2 cellular contexts compared by ENCODE assay signal in genomic region chr2:144582651-144583361, GRCh38.
TF ChIP-seq lines count a peak whose summit lies in the region.

No MANE protein-coding gene starts in this region.

TF ChIP-seq in GM23338, 12 proteins besides CTCF, POLR2A, EP300 and RAD21:
- TF ChIP-seq CREB1 (CRISPR knock-in tag; IDR thresholded peaks at IDR 0.05; ENCODE audit: low read depth) (no peak), EZH2 (IDR thresholded peaks at IDR 0.05; ENCODE audit: low read depth, unreplicated experiment) (no peak), POLR2AphosphoS5 (IDR thresholded peaks at IDR 0.05; ENCODE audit: low read depth) (no peak), ZNF331 (CRISPR knock-in tag; IDR thresholded peaks at IDR 0.05; ENCODE audit: low read depth) (no peak), JUNB (IDR thresholded peaks at IDR 0.05; ENCODE audit: unreplicated experiment) (no peak), ZNF114 (CRISPR knock-in tag; IDR thresholded peaks at IDR 0.05) (no peak), REST (IDR thresholded peaks at IDR 0.05; ENCODE audit: unreplicated experiment) (no peak), NANOG (IDR thresholded peaks at IDR 0.05; ENCODE audit: borderline replicate concordance) (no peak), ZNF462 (CRISPR knock-in tag; IDR thresholded peaks at IDR 0.05) (no peak), EZH2phosphoT487 (IDR thresholded peaks at IDR 0.05; ENCODE audit: unreplicated experiment) (no peak), STAT1 (IDR thresholded peaks at IDR 0.05; ENCODE audit: unreplicated experiment) (no peak), ETS1 (IDR thresholded peaks at IDR 0.05) (no peak)

TF ChIP-seq in H1, 55 proteins besides CTCF, POLR2A, EP300 and RAD21:
- TF ChIP-seq BACH1 (IDR thresholded peaks at IDR 0.05; ENCODE audit: low read length) = no peak
- no peak for TF ChIP-seq JUND (IDR thresholded peaks at IDR 0.05; ENCODE audit: low read length)
- no peak for TF ChIP-seq SP1 (IDR thresholded peaks at IDR 0.05; ENCODE audit: low read depth, low read length)
- no peak for TF ChIP-seq PHF8 (conservative IDR thresholded peaks at IDR 0.05; ENCODE audit: low read depth, low read length)
- TF ChIP-seq RBBP5 (IDR thresholded peaks at IDR 0.05; ENCODE audit: borderline replicate concordance, low read depth, low read length) = no peak
- TF ChIP-seq EGR1 (IDR thresholded peaks at IDR 0.05; ENCODE audit: borderline replicate concordance, low read depth, low read length) = no peak
- TF ChIP-seq HDAC6 (IDR thresholded peaks at IDR 0.05; ENCODE audit: low read depth, low read length) = no peak
- TF ChIP-seq TAF1 (IDR thresholded peaks at IDR 0.05; ENCODE audit: low read depth, low read length) = no peak
- no peak for TF ChIP-seq POU5F1 (IDR thresholded peaks at IDR 0.05; ENCODE audit: low read depth, low read length)
- no peak for TF ChIP-seq POLR2AphosphoS5 (IDR thresholded peaks at IDR 0.05; ENCODE audit: low read depth, low read length)
- no peak for TF ChIP-seq SUZ12 (IDR thresholded peaks at IDR 0.05; ENCODE audit: low read length)
- TF ChIP-seq TEAD4 (IDR thresholded peaks at IDR 0.05; ENCODE audit: low read depth, low read length) = no peak
- TF ChIP-seq CEBPB (IDR thresholded peaks at IDR 0.05; ENCODE audit: low read depth, low read length) = no peak
- TF ChIP-seq MAFK (IDR thresholded peaks at IDR 0.05; ENCODE audit: low read depth, low read length) = no peak
- TF ChIP-seq, protein P1, sequence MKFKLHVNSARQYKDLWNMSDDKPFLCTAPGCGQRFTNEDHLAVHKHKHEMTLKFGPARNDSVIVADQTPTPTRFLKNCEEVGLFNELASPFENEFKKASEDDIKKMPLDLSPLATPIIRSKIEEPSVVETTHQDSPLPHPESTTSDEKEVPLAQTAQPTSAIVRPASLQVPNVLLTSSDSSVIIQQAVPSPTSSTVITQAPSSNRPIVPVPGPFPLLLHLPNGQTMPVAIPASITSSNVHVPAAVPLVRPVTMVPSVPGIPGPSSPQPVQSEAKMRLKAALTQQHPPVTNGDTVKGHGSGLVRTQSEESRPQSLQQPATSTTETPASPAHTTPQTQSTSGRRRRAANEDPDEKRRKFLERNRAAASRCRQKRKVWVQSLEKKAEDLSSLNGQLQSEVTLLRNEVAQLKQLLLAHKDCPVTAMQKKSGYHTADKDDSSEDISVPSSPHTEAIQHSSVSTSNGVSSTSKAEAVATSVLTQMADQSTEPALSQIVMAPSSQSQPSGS (IDR thresholded peaks at IDR 0.05; ENCODE audit: low read length) = no peak
- TF ChIP-seq GABPA (IDR thresholded peaks at IDR 0.05; ENCODE audit: borderline replicate concordance, insufficient read depth, low read length) = no peak
- no peak for TF ChIP-seq SIRT6 (IDR thresholded peaks at IDR 0.05; ENCODE audit: low read length)
